ENCODE assay signal across 1 cellular context in genomic region chr19:2064788-2065524, GRCh38.
TF ChIP-seq lines count a peak whose summit lies in the region.

No MANE protein-coding gene starts in this region.

TF ChIP-seq in A549, 52 proteins besides CTCF, POLR2A, EP300 and RAD21 (continued from another document):
- TF ChIP-seq NPAS2 (CRISPR knock-in tag; IDR thresholded peaks at IDR 0.05; ENCODE audit: borderline replicate concordance): no peak
TF ChIP-seq in A549: peak in this region for 0.
